2 cellular contexts compared by ENCODE assay signal in the genomic region with DNA sequence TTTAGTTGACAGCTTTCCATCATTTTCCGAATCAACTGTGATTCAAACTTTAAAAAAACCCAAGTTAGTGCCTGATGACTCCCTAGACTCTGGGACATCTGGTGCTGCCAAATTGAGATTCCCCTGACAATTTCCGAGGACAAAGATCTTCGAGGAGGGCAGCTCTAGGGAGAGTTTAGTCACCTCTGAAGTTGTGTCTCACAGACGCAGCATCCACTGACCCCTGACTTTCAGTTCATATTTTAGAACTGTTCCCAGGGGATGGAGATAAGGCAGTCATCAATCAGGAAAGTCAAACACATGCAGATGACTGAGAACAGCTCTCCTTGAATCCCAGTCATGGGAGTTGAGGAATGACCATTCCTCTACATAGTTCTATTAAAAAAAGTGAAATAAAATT.
TF ChIP-seq lines count a peak whose summit lies in the region.

No MANE protein-coding gene starts in this region.

TF ChIP-seq in GM23338, 12 proteins besides CTCF, POLR2A, EP300 and RAD21 (continues in another document):
- TF ChIP-seq NANOG (IDR thresholded peaks at IDR 0.05; ENCODE audit: borderline replicate concordance), result no peak
- no peak for TF ChIP-seq STAT1 (IDR thresholded peaks at IDR 0.05; ENCODE audit: unreplicated experiment)
- TF ChIP-seq, protein P1, sequence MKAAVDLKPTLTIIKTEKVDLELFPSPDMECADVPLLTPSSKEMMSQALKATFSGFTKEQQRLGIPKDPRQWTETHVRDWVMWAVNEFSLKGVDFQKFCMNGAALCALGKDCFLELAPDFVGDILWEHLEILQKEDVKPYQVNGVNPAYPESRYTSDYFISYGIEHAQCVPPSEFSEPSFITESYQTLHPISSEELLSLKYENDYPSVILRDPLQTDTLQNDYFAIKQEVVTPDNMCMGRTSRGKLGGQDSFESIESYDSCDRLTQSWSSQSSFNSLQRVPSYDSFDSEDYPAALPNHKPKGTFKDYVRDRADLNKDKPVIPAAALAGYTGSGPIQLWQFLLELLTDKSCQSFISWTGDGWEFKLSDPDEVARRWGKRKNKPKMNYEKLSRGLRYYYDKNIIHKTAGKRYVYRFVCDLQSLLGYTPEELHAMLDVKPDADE (IDR thresholded peaks at IDR 0.05), result no peak
- TF ChIP-seq, protein P2, sequence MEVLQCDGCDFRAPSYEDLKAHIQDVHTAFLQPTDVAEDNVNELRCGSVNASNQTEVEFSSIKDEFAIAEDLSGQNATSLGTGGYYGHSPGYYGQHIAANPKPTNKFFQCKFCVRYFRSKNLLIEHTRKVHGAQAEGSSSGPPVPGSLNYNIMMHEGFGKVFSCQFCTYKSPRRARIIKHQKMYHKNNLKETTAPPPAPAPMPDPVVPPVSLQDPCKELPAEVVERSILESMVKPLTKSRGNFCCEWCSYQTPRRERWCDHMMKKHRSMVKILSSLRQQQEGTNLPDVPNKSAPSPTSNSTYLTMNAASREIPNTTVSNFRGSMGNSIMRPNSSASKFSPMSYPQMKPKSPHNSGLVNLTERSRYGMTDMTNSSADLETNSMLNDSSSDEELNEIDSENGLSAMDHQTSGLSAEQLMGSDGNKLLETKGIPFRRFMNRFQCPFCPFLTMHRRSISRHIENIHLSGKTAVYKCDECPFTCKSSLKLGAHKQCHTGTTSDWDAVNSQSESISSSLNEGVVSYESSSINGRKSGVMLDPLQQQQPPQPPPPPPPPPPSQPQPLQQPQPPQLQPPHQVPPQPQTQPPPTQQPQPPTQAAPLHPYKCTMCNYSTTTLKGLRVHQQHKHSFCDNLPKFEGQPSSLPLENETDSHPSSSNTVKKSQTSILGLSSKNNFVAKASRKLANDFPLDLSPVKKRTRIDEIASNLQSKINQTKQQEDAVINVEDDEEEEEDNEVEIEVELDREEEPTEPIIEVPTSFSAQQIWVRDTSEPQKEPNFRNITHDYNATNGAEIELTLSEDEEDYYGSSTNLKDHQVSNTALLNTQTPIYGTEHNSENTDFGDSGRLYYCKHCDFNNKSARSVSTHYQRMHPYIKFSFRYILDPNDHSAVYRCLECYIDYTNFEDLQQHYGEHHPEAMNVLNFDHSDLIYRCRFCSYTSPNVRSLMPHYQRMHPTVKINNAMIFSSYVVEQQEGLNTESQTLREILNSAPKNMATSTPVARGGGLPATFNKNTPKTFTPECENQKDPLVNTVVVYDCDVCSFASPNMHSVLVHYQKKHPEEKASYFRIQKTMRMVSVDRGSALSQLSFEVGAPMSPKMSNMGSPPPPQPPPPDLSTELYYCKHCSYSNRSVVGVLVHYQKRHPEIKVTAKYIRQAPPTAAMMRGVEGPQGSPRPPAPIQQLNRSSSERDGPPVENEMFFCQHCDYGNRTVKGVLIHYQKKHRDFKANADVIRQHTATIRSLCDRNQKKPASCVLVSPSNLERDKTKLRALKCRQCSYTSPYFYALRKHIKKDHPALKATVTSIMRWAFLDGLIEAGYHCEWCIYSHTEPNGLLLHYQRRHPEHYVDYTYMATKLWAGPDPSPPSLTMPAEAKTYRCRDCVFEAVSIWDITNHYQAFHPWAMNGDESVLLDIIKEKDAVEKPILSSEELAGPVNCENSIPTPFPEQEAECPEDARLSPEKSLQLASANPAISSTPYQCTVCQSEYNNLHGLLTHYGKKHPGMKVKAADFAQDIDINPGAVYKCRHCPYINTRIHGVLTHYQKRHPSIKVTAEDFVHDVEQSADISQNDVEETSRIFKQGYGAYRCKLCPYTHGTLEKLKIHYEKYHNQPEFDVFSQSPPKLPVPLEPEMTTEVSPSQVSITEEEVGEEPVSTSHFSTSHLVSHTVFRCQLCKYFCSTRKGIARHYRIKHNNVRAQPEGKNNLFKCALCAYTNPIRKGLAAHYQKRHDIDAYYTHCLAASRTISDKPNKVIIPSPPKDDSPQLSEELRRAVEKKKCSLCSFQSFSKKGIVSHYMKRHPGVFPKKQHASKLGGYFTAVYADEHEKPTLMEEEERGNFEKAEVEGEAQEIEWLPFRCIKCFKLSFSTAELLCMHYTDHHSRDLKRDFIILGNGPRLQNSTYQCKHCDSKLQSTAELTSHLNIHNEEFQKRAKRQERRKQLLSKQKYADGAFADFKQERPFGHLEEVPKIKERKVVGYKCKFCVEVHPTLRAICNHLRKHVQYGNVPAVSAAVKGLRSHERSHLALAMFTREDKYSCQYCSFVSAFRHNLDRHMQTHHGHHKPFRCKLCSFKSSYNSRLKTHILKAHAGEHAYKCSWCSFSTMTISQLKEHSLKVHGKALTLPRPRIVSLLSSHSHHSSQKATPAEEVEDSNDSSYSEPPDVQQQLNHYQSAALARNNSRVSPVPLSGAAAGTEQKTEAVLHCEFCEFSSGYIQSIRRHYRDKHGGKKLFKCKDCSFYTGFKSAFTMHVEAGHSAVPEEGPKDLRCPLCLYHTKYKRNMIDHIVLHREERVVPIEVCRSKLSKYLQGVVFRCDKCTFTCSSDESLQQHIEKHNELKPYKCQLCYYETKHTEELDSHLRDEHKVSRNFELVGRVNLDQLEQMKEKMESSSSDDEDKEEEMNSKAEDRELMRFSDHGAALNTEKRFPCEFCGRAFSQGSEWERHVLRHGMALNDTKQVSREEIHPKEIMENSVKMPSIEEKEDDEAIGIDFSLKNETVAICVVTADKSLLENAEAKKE (CRISPR knock-in tag; IDR thresholded peaks at IDR 0.05), result no peak
- TF ChIP-seq EZH2phosphoT487 (IDR thresholded peaks at IDR 0.05; ENCODE audit: unreplicated experiment), result no peak
- no peak for TF ChIP-seq ZNF114 (CRISPR knock-in tag; IDR thresholded peaks at IDR 0.05)
- TF ChIP-seq CREB1 (CRISPR knock-in tag; IDR thresholded peaks at IDR 0.05; ENCODE audit: low read depth), result no peak
- no peak for TF ChIP-seq EZH2 (IDR thresholded peaks at IDR 0.05; ENCODE audit: low read depth, unreplicated experiment)
- TF ChIP-seq ZNF331 (CRISPR knock-in tag; IDR thresholded peaks at IDR 0.05; ENCODE audit: low read depth), result no peak
- TF ChIP-seq JUNB (IDR thresholded peaks at IDR 0.05; ENCODE audit: unreplicated experiment), result no peak
- TF ChIP-seq POLR2AphosphoS5 (IDR thresholded peaks at IDR 0.05; ENCODE audit: low read depth), result no peak

TF ChIP-seq in H1, 55 proteins besides CTCF, POLR2A, EP300 and RAD21:
- no peak for TF ChIP-seq TAF7 (optimal IDR thresholded peaks at IDR 0.05; ENCODE audit: borderline replicate concordance, low read depth, low read length)
- no peak for TF ChIP-seq EGR1 (IDR thresholded peaks at IDR 0.05; ENCODE audit: borderline replicate concordance, low read depth, low read length)
- TF ChIP-seq, protein P3, sequence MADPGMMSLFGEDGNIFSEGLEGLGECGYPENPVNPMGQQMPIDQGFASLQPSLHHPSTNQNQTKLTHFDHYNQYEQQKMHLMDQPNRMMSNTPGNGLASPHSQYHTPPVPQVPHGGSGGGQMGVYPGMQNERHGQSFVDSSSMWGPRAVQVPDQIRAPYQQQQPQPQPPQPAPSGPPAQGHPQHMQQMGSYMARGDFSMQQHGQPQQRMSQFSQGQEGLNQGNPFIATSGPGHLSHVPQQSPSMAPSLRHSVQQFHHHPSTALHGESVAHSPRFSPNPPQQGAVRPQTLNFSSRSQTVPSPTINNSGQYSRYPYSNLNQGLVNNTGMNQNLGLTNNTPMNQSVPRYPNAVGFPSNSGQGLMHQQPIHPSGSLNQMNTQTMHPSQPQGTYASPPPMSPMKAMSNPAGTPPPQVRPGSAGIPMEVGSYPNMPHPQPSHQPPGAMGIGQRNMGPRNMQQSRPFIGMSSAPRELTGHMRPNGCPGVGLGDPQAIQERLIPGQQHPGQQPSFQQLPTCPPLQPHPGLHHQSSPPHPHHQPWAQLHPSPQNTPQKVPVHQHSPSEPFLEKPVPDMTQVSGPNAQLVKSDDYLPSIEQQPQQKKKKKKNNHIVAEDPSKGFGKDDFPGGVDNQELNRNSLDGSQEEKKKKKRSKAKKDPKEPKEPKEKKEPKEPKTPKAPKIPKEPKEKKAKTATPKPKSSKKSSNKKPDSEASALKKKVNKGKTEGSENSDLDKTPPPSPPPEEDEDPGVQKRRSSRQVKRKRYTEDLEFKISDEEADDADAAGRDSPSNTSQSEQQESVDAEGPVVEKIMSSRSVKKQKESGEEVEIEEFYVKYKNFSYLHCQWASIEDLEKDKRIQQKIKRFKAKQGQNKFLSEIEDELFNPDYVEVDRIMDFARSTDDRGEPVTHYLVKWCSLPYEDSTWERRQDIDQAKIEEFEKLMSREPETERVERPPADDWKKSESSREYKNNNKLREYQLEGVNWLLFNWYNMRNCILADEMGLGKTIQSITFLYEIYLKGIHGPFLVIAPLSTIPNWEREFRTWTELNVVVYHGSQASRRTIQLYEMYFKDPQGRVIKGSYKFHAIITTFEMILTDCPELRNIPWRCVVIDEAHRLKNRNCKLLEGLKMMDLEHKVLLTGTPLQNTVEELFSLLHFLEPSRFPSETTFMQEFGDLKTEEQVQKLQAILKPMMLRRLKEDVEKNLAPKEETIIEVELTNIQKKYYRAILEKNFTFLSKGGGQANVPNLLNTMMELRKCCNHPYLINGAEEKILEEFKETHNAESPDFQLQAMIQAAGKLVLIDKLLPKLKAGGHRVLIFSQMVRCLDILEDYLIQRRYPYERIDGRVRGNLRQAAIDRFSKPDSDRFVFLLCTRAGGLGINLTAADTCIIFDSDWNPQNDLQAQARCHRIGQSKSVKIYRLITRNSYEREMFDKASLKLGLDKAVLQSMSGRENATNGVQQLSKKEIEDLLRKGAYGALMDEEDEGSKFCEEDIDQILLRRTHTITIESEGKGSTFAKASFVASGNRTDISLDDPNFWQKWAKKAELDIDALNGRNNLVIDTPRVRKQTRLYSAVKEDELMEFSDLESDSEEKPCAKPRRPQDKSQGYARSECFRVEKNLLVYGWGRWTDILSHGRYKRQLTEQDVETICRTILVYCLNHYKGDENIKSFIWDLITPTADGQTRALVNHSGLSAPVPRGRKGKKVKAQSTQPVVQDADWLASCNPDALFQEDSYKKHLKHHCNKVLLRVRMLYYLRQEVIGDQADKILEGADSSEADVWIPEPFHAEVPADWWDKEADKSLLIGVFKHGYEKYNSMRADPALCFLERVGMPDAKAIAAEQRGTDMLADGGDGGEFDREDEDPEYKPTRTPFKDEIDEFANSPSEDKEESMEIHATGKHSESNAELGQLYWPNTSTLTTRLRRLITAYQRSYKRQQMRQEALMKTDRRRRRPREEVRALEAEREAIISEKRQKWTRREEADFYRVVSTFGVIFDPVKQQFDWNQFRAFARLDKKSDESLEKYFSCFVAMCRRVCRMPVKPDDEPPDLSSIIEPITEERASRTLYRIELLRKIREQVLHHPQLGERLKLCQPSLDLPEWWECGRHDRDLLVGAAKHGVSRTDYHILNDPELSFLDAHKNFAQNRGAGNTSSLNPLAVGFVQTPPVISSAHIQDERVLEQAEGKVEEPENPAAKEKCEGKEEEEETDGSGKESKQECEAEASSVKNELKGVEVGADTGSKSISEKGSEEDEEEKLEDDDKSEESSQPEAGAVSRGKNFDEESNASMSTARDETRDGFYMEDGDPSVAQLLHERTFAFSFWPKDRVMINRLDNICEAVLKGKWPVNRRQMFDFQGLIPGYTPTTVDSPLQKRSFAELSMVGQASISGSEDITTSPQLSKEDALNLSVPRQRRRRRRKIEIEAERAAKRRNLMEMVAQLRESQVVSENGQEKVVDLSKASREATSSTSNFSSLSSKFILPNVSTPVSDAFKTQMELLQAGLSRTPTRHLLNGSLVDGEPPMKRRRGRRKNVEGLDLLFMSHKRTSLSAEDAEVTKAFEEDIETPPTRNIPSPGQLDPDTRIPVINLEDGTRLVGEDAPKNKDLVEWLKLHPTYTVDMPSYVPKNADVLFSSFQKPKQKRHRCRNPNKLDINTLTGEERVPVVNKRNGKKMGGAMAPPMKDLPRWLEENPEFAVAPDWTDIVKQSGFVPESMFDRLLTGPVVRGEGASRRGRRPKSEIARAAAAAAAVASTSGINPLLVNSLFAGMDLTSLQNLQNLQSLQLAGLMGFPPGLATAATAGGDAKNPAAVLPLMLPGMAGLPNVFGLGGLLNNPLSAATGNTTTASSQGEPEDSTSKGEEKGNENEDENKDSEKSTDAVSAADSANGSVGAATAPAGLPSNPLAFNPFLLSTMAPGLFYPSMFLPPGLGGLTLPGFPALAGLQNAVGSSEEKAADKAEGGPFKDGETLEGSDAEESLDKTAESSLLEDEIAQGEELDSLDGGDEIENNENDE (IDR thresholded peaks at IDR 0.05; ENCODE audit: insufficient replicate concordance, low read length), result no peak
- TF ChIP-seq, protein P4, sequence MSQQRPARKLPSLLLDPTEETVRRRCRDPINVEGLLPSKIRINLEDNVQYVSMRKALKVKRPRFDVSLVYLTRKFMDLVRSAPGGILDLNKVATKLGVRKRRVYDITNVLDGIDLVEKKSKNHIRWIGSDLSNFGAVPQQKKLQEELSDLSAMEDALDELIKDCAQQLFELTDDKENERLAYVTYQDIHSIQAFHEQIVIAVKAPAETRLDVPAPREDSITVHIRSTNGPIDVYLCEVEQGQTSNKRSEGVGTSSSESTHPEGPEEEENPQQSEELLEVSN (IDR thresholded peaks at IDR 0.05), result no peak
- TF ChIP-seq ZNF274 (IDR thresholded peaks at IDR 0.05; ENCODE audit: borderline replicate concordance, extremely low read depth, low read length), result no peak
- TF ChIP-seq YY1 (IDR thresholded peaks at IDR 0.05; ENCODE audit: low read depth, low read length), result no peak
- TF ChIP-seq CREB1 (IDR thresholded peaks at IDR 0.05), result no peak
- no peak for TF ChIP-seq KDM5A (IDR thresholded peaks at IDR 0.05; ENCODE audit: low read length)
- TF ChIP-seq EZH2 (IDR thresholded peaks at IDR 0.05; ENCODE audit: low read depth, low read length, severe bottlenecking), result no peak
- no peak for TF ChIP-seq NRF1 (IDR thresholded peaks at IDR 0.05; ENCODE audit: low read depth, low read length)
- TF ChIP-seq TBP (IDR thresholded peaks at IDR 0.05; ENCODE audit: low read depth, low read length), result no peak
- TF ChIP-seq SIX5 (IDR thresholded peaks at IDR 0.05; ENCODE audit: low read depth, low read length), result no peak
- TF ChIP-seq GABPA (IDR thresholded peaks at IDR 0.05; ENCODE audit: borderline replicate concordance, insufficient read depth, low read length), result no peak
- TF ChIP-seq BCL11A (IDR thresholded peaks at IDR 0.05; ENCODE audit: low read depth in 2 of 2, low read length in 2 of 2), result no peak
- no peak for TF ChIP-seq SP2 (IDR thresholded peaks at IDR 0.05; ENCODE audit: low read length)
- no peak for TF ChIP-seq SIRT6 (IDR thresholded peaks at IDR 0.05; ENCODE audit: low read length)
- TF ChIP-seq RNF2 (IDR thresholded peaks at IDR 0.05; ENCODE audit: borderline replicate concordance, low read depth, low read length, missing control alignments, poor library complexity, severe bottlenecking), result no peak
- no peak for TF ChIP-seq CHD2 (IDR thresholded peaks at IDR 0.05; ENCODE audit: low read length)
- no peak for TF ChIP-seq POU5F1 (IDR thresholded peaks at IDR 0.05; ENCODE audit: low read depth, low read length)
TF ChIP-seq in H1: peak in this region for 0.
